10 cellular contexts compared by ENCODE assay signal in the genomic region with DNA sequence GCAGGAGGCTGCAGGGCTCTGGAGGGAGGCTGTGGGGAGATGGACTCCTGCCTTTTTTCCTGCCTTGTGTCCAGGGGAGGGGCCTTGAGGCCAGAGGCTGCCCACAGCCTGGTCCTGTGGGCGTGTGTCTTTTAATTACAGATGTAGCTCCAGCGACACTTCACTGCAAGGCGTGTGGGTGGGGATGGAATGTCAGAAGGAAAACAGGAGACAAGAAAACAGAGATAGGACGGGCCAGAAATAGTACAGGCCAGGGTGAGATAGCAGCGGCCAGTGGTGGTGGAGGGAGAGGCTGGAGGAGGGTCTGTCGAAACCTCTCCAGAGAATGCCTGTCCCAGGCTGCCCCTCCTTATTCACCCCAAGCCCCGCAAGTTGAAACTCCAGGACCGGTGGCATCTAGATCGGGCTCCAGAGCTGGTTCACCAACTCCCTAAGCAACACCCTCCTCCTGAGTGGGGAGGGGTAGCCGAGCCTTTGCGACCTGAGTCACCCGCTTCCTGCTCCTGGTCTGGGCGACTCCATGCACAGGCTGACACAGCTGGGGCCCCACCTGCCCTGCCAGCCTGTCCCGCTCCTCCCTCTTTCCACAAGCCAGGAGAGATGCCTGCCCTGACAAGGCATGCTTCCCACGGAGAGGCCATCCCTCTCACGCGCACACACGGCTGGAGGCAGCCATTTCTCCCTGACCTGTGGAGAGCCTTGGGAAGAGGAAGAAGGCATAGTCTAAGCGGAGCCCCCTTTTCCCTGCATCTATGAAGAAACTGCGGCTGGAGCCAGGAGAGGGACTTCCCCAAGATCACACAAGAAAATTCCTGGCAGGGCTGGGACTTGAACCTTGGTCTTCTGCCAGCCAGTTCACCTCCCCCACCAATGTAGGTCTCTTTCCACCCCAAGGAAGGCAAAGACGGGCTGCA. TPM values are rescaled to one million over a fixed set of nuclear protein-coding genes. Genes with fewer than 3 reads are reported as not detected.
DNase-seq lines count a peak whose midpoint lies in the region; ATAC-seq, FAIRE-seq and TF ChIP-seq lines count a peak whose summit lies in the region.
"Had no signal": no experiment of that assay in that cellular context is flagged by ENCODE, and none has a peak within 500 bp of the region (broad histone marks: within the 10 kb centered on the region; RNA-seq: fewer than 3 reads in every experiment).

No MANE protein-coding gene starts in this region.

- H3K4me1 ChIP-seq in keratinocyte (ENCODE audit: control insufficient read depth, extremely low read depth, insufficient read depth, low read length) (peaks cover 43% of the 10 kb centered on the region), tibial nerve (peaks cover 0 to 21% (median 6%) of the 10 kb centered on the region in 4 donors)

- H3K27me3 ChIP-seq in keratinocyte (ENCODE audit: control insufficient read depth, extremely low read depth, insufficient read depth, low read length) (no peaks in the 10 kb centered on the region), tibial nerve (no peaks in the 10 kb centered on the region)

- peak overlapping the region; percentile 92 for H3K4me2 ChIP-seq in keratinocyte (ENCODE audit: control insufficient read depth, extremely low read depth, insufficient read depth, low read depth, low read length)

- H3K36me3 ChIP-seq in keratinocyte (ENCODE audit: control insufficient read depth in 2 of 2, extremely low read depth in 1 of 2, insufficient read depth in 2 of 2, low read length in 2 of 2) = no peaks in the 10 kb centered on the region
- no peaks in the 10 kb centered on the region for H3K36me3 ChIP-seq in tibial nerve

- dilution Hi-C loops in keratinocyte (cut with MboI; ENCODE audit: extremely low pct_ligation_motif_present, low sequenced_read_pairs) = no loop called here

- TF ChIP-seq CTCF in keratinocyte (optimal IDR thresholded peaks at IDR 0.05 in 1 of 3, IDR thresholded peaks at IDR 0.05 in 1 of 3, conservative IDR thresholded peaks at IDR 0.05 in 1 of 3; ENCODE audit: extremely low read depth in 1 of 3, insufficient read depth in 2 of 3, low read length in 3 of 3) (no peak), tibial nerve (IDR thresholded peaks at IDR 0.05) (no peak)

- no peaks in the 10 kb centered on the region for H3K79me2 ChIP-seq in keratinocyte (ENCODE audit: control insufficient read depth, insufficient read depth, low read length)

- no peaks in the 10 kb centered on the region for H3K9me1 ChIP-seq in keratinocyte (ENCODE audit: control insufficient read depth, extremely low read depth, insufficient read depth, low read length)

- H3K9ac ChIP-seq in keratinocyte (ENCODE audit: control insufficient read depth, extremely low read depth, insufficient read depth, low read length) = peak overlapping the region; percentile 86

- no peak for TF ChIP-seq POLR2A in tibial nerve (IDR thresholded peaks at IDR 0.05)

- ATAC-seq in GM19463 (IDR thresholded peaks at IDR 0.05; ENCODE audit: unreplicated experiment) = no peak

- WGBS in tibial nerve, 2 donors = 34 to 44% methylated on average over 17 to 21 of the region's 21 CpGs

- H3K4me3 ChIP-seq in keratinocyte (ENCODE audit: control insufficient read depth in 2 of 3, extremely low read depth in 1 of 3, insufficient read depth in 2 of 3, low read depth in 1 of 3, low read length in 3 of 3) (peak overlapping the region; percentile 31 to 62 (median 49)), tibial nerve (no peak overlapping the region)

- peak; percentile 49 for DNase-seq in DMS 273 (lab: John Stamatoyannopoulos, UW; ENCODE audit: unreplicated experiment)
- no peak for DNase-seq in DMS 273 treated with DMSO at 0.1 percent for 48 hours (lab: John Stamatoyannopoulos, UW)
- peak; percentile 12 for DNase-seq in amniotic stem cell (lab: John Stamatoyannopoulos, UW)
- peak; percentile 77 for DNase-seq in keratinocyte (ENCODE audit: low read depth, low spot score)
- no peak for DNase-seq in tibial nerve (ENCODE audit: low spot score in 2 of 2)
- no peak for DNase-seq in activated T-cell treated with anti-CD3 and anti-CD28 coated beads, Interleukin-2, amount 50 U/mL, for 1 hour
- DNase-seq in iPS-NIHi7 (ENCODE audit: extremely low spot score) = no peak

- H3K9me3 ChIP-seq in keratinocyte (ENCODE audit: control insufficient read depth, low read depth, low read length) (no peaks in the 10 kb centered on the region), tibial nerve (no peaks in the 10 kb centered on the region)

- no peaks in the 10 kb centered on the region for H4K20me1 ChIP-seq in keratinocyte (ENCODE audit: control insufficient read depth, extremely low read depth, insufficient read depth, low read length)

- FAIRE-seq in keratinocyte (lab: Jason Lieb, UNC) = peak; percentile 73
- FAIRE-seq: islet of Langerhans had no signal

- H3K27ac ChIP-seq in keratinocyte (ENCODE audit: control insufficient read depth, insufficient read depth, low read length) (peak overlapping the region; percentile 97), tibial nerve (peak overlapping the region in 3 of 4 donors; percentile 50 to 67 (median 63))
- H3K27ac ChIP-seq: 22Rv1 had no signal

- TF ChIP-seq EP300 in tibial nerve (IDR thresholded peaks at IDR 0.05) = no peak

- peak overlapping the region; percentile 63 for H2AFZ ChIP-seq in keratinocyte (ENCODE audit: control insufficient read depth, low read length)

RNA-seq across cellular contexts. Expression of a gene that starts 6.6 kb away (rescaled TPM):
- polyA plus RNA-seq in keratinocyte = 152 to 261 TPM (median 192 TPM) in 3 replicates
- polyA plus RNA-seq in keratinocyte (2011; ENCODE audit: low read depth) = 318 TPM
- 272 and 540 TPM in 2 replicates for polyA plus RNA-seq in keratinocyte (2011; cell fraction: cytosol; rRNA removed)
- 428 and 649 TPM in 2 replicates for polyA plus RNA-seq in keratinocyte (2011; cell fraction: nucleus; rRNA removed)
- 597 and 1,055 TPM in 2 replicates for polyA plus RNA-seq in keratinocyte (2012; ENCODE audit: low replicate concordance)
- 297 to 1,322 TPM (median 395 TPM) in 3 replicates for polyA minus RNA-seq in keratinocyte
- polyA minus RNA-seq in keratinocyte (2011; cell fraction: cytosol; rRNA and poly(A)+ RNA removed) = 688 TPM
- polyA minus RNA-seq in keratinocyte (2011; cell fraction: nucleus; rRNA and poly(A)+ RNA removed) = 540 and 556 TPM in 2 replicates
- total RNA-seq in tibial nerve = 10 to 100 TPM; 42.9 to 57.7 (median 51.6) TPM

RNA-seq across cellular contexts. Expression of a gene that starts 18.7 kb away (rescaled TPM):
- polyA plus RNA-seq in keratinocyte = 4.2 to 8.4 TPM (median 5.9 TPM) in 3 replicates
- polyA plus RNA-seq in keratinocyte (2011; ENCODE audit: low read depth) = 6.9 TPM
- polyA plus RNA-seq in keratinocyte (2011; cell fraction: cytosol; rRNA removed) = 2.3 and 4.9 TPM in 2 replicates
- 9.6 and 11.8 TPM in 2 replicates for polyA plus RNA-seq in keratinocyte (2011; cell fraction: nucleus; rRNA removed)
- polyA plus RNA-seq in keratinocyte (2012; ENCODE audit: low replicate concordance) = 5.0 and 6.3 TPM in 2 replicates
- polyA minus RNA-seq in keratinocyte = 2.3 to 8.0 TPM (median 4.4 TPM) in 3 replicates
- 18.4 TPM for polyA minus RNA-seq in keratinocyte (2011; cell fraction: cytosol; rRNA and poly(A)+ RNA removed)
- polyA minus RNA-seq in keratinocyte (2011; cell fraction: nucleus; rRNA and poly(A)+ RNA removed) = 9.0 and 12.2 TPM in 2 replicates
- 10 to 100 TPM; 14.7 to 23.9 (median 22.0) TPM for total RNA-seq in tibial nerve

RNA-seq across cellular contexts. Expression of a gene that starts 19.7 kb away (rescaled TPM):
- polyA plus RNA-seq in keratinocyte = 0.37 to 0.73 TPM (median 0.38 TPM) in 3 replicates
- 1.3 TPM for polyA plus RNA-seq in keratinocyte (2011; ENCODE audit: low read depth)
- 0.29 and 0.32 TPM in 2 replicates for polyA plus RNA-seq in keratinocyte (2011; cell fraction: cytosol; rRNA removed)
- 1.6 and 2.1 TPM in 2 replicates for polyA plus RNA-seq in keratinocyte (2011; cell fraction: nucleus; rRNA removed)
- 0.14 and 0.62 TPM in 2 replicates for polyA plus RNA-seq in keratinocyte (2012; ENCODE audit: low replicate concordance)
- polyA minus RNA-seq in keratinocyte = 0.13 to 4.1 TPM (median 2.9 TPM) in 3 replicates
- polyA minus RNA-seq in keratinocyte (2011; cell fraction: cytosol; rRNA and poly(A)+ RNA removed) = 0.96 TPM
- polyA minus RNA-seq in keratinocyte (2011; cell fraction: nucleus; rRNA and poly(A)+ RNA removed) = 1.2 and 1.8 TPM in 2 replicates
- 100 to 1,000 TPM in 1 of 4 donors, 10 to 100 TPM in 3; 47.9 to 103 (median 77.4) TPM for total RNA-seq in tibial nerve

RNA-seq across cellular contexts. Expression of a gene that starts 42.9 kb away (rescaled TPM):
- 83.4 to 109 TPM (median 92.7 TPM) in 3 replicates for polyA plus RNA-seq in keratinocyte
- 23.5 TPM for polyA plus RNA-seq in keratinocyte (2011; ENCODE audit: low read depth)
- 88.8 and 118 TPM in 2 replicates for polyA plus RNA-seq in keratinocyte (2011; cell fraction: cytosol; rRNA removed)
- 51.1 and 67.8 TPM in 2 replicates for polyA plus RNA-seq in keratinocyte (2011; cell fraction: nucleus; rRNA removed)
- 38.5 and 66.6 TPM in 2 replicates for polyA plus RNA-seq in keratinocyte (2012; ENCODE audit: low replicate concordance)
- 40.2 to 86.1 TPM (median 53.5 TPM) in 3 replicates for polyA minus RNA-seq in keratinocyte
- 57.6 TPM for polyA minus RNA-seq in keratinocyte (2011; cell fraction: cytosol; rRNA and poly(A)+ RNA removed)
- 10.2 and 19.1 TPM in 2 replicates for polyA minus RNA-seq in keratinocyte (2011; cell fraction: nucleus; rRNA and poly(A)+ RNA removed)
- total RNA-seq in tibial nerve = 10 to 100 TPM; 31.0 to 77.1 (median 33.0) TPM

RNA-seq across cellular contexts. Expression of a gene that starts 44.5 kb away (rescaled TPM):
- 0.06 to 0.21 TPM (median 0.19 TPM) in 3 replicates for polyA plus RNA-seq in keratinocyte
- polyA plus RNA-seq in keratinocyte (2011; ENCODE audit: low read depth) = not detected
- polyA plus RNA-seq in keratinocyte (2011; cell fraction: cytosol; rRNA removed) = 0.04 TPM in 1 of 2 replicates, not detected in the other
- polyA plus RNA-seq in keratinocyte (2011; cell fraction: nucleus; rRNA removed) = 0.28 and 0.36 TPM in 2 replicates
- polyA plus RNA-seq in keratinocyte (2012; ENCODE audit: low replicate concordance) = not detected in 2 replicates
- polyA minus RNA-seq in keratinocyte = not detected in 3 replicates
- polyA minus RNA-seq in keratinocyte (2011; cell fraction: cytosol; rRNA and poly(A)+ RNA removed) = not detected
- polyA minus RNA-seq in keratinocyte (2011; cell fraction: nucleus; rRNA and poly(A)+ RNA removed) = not detected in 2 replicates
- not detected for total RNA-seq in tibial nerve

Comparison
In these comparisons a context has a peak if more than half of its experiments do, and no peak if none do; other contexts are left out.
1. DNase-seq: peak in DMS 273 (single experiment), amniotic stem cell (single experiment) and keratinocyte (single experiment); none in DMS 273 treated with DMSO at 0.1 percent for 48 hours (single experiment), tibial nerve (0 of 2), activated T-cell treated with anti-CD3 and anti-CD28 coated beads, Interleukin-2, amount 50 U/mL, for 1 hour (single experiment) and iPS-NIHi7 (single experiment).
2. H3K4me3 ChIP-seq: peak in keratinocyte (3 of 3); none in tibial nerve (0 of 4).